8 cellular contexts compared by ENCODE assay signal in the genomic region with DNA sequence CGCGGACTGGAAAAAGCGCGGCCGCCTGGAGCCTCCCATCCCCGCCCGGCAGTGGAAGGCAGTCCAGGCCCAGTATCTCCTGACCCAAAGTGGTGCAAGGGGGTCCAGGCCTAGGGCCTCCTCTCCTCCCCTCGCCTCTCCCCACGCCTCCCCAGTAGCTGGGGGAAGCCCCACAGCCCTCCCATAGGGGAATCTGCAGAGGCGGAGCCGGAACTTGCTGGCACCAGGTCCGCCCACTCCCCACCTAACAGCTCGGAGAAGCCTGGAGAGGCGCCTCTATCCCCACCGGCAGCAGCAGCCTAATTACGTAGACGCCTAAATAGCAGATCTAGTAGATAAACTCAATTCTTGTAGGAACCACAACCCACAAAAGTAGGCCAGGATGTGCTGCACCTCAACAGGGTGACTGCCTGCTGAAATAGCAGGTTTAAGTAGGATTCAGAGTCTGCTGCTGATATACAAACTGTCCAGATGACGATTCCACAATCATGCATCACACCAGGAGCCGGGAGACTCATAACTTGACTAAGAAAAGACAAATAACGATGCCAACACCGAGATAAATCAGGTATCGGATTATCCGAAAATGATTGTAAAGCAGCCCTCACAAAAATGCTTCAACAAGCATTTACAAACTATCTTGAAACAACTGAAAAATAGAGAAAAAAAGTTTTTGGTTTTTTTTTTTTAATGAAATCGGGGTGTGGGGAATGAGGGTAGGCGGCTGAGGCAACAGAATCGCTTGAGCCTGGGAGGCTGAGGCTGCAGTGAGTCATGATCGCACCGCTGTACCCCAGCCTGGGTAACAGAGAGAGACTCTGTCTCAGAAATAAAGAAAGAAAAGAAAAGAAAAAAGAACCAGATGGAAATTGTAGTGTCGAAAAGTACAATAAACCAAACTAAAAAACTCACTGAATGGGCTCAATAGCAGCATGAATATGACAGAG. TPM values are rescaled to one million over a fixed set of nuclear protein-coding genes. Genes with fewer than 3 reads are reported as not detected.
DNase-seq lines count a peak whose midpoint lies in the region; ATAC-seq and TF ChIP-seq lines count a peak whose summit lies in the region.

No MANE protein-coding gene starts in this region.

- no peaks in the 10 kb centered on the region for H3K27me3 ChIP-seq in iPS-15b (ENCODE audit: control insufficient read depth, insufficient read depth, low read length)
- H3K27me3 ChIP-seq in brain microvascular endothelial cell (replicated peaks) = no peaks in the 10 kb centered on the region

- no peak overlapping the region for H3K9ac ChIP-seq in iPS-15b (ENCODE audit: low read depth, low read length)

- in situ Hi-C loops in brain microvascular endothelial cell (cut with HindIII; ENCODE audit: low pct_ligation_motif_present, low sequenced_read_pairs) = no loop called here

- no peak for TF ChIP-seq CTCF in brain microvascular endothelial cell (IDR thresholded peaks at IDR 0.05; ENCODE audit: low read depth, low read length, missing control alignments)

- H3K36me3 ChIP-seq in iPS-15b (ENCODE audit: control insufficient read depth, insufficient read depth, low read length) (no peaks in the 10 kb centered on the region), brain microvascular endothelial cell (replicated peaks) (no peaks in the 10 kb centered on the region)

- H3K4me3 ChIP-seq in iPS-15b (ENCODE audit: low read depth, low read length) = peak overlapping the region; percentile 6
- no peak overlapping the region for H3K4me3 ChIP-seq in brain microvascular endothelial cell (ENCODE audit: low read depth, low read length)

- no peak overlapping the region for H3K27ac ChIP-seq in brain microvascular endothelial cell

- ATAC-seq in HG02798 (IDR thresholded peaks at IDR 0.05; ENCODE audit: poor library complexity, unreplicated experiment) (peak; percentile 53), HG02885 (IDR thresholded peaks at IDR 0.05; ENCODE audit: poor library complexity, unreplicated experiment) (no peak)

- no peaks in the 10 kb centered on the region for H3K9me3 ChIP-seq in iPS-15b (ENCODE audit: control insufficient read depth, insufficient read depth, low read length)

- peak; percentile 72 to 84 for DNase-seq in activated CD8-positive, alpha-beta memory T cell treated with anti-CD3 and anti-CD28 coated beads for 1 hour (ENCODE audit: extremely low read depth in 1 of 2, low read depth in 1 of 2)
- peak; percentile 76 for DNase-seq in stimulated activated CD8-positive, alpha-beta memory T cell treated with anti-CD3 and anti-CD28 coated beads, Interleukin-4, amount 100 ng/mL, for 24 hours (ENCODE audit: low read depth)
- DNase-seq in brain microvascular endothelial cell (no peak), ureter (ENCODE audit: low spot score) (no peak), NCI-H1105 (lab: John Stamatoyannopoulos, UW) (no peak)

- no peaks in the 10 kb centered on the region for H3K4me1 ChIP-seq in iPS-15b (ENCODE audit: control insufficient read depth, insufficient read depth, low read length)

RNA-seq across cellular contexts. Expression of gene BRD1, which starts 11.4 kb away (rescaled TPM):
- 41.5 TPM for total RNA-seq in ureter

RNA-seq across cellular contexts. Expression of gene ZBED4, which starts 14.6 kb away (rescaled TPM):
- 13.6 TPM for total RNA-seq in ureter

Comparison
In these comparisons a context has a peak if more than half of its experiments do, and no peak if none do; other contexts are left out.
1. DNase-seq: peak in activated CD8-positive, alpha-beta memory T cell treated with anti-CD3 and anti-CD28 coated beads for 1 hour (2 of 2) and stimulated activated CD8-positive, alpha-beta memory T cell treated with anti-CD3 and anti-CD28 coated beads, Interleukin-4, amount 100 ng/mL, for 24 hours (single experiment); none in brain microvascular endothelial cell (single experiment), ureter (single experiment) and NCI-H1105 (single experiment).